In the genomic region with DNA sequence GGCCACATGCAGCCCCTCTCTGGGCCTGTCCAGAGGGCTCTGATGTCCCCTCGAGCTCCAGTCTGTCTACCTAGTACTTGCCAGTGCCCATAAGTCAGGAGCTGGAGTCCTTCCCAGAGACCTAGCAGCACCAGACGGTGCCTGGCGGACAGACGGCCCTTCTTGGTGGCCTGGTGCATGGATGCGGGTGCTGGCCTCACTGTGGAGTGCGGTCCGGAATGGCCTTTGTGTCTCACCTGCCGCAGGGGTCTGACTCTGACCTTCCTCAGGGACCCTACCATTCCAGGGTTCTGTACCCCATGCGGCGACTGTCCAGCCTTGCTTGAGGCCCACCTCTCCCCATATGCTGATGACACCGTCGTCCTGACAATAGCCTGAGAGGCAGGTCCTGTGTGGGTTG, we compare ENCODE assay signal across 21 cellular contexts. TPM values are rescaled to one million over a fixed set of nuclear protein-coding genes. Genes with fewer than 3 reads are reported as not detected.
DNase-seq lines count a peak whose midpoint lies in the region; ATAC-seq, FAIRE-seq and TF ChIP-seq lines count a peak whose summit lies in the region.
"Had no signal": no experiment of that assay in that cellular context is flagged by ENCODE, and none has a peak within 500 bp of the region (broad histone marks: within the 10 kb centered on the region; RNA-seq: fewer than 3 reads in every experiment).

No MANE protein-coding gene starts in this region.

- in situ Hi-C loops in HepG2 (cut with HindIII; ENCODE audit: extremely low pct_ligation_motif_present, low pct_unique_long_range_greater_than_20kb) = loop anchor here (10.0 kb wide), 1 partner anchor 169 kb away; the partner anchor contains the start of gene MYEOV

- H3K36me3 ChIP-seq in HepG2 (replicated peaks in 1 of 2; ENCODE audit: control insufficient read depth in 1 of 2, insufficient read depth in 2 of 2, low read length in 2 of 2) (no peaks in the 10 kb centered on the region), right lobe of liver (no peaks in the 10 kb centered on the region), left lung (no peaks in the 10 kb centered on the region)
- H3K36me3 ChIP-seq: Peyer's patch had no signal

- DNase-seq in HepG2 (ENCODE audit: low spot score) (no peak), right lobe of liver (no peak), WTC11 (ENCODE audit: low spot score) (peak; percentile 8), left lung (peak; percentile 10 to 54), NCI-H2081 treated with DMSO at 0.1 percent for 48 hours (lab: John Stamatoyannopoulos, UW) (no peak), GM20000 (ENCODE audit: low spot score) (no peak)
- DNase-seq: CD4-positive, alpha-beta memory T cell; DMS 273 treated with DMSO at 0.1 percent for 48 hours; HCEC 1CT; KG1; NCI-H1092; NCI-H1694 treated with DMSO at 0.1 percent for 48 hours; NCI-H2171; NCI-H82; SHP77 had no signal

- TF ChIP-seq EP300 in HepG2 (IDR thresholded peaks at IDR 0.05; ENCODE audit: low read depth in 2 of 2, low read length in 2 of 2) = no peak
- TF ChIP-seq EP300 in HepG2 (CRISPR knock-in tag; IDR thresholded peaks at IDR 0.05; ENCODE audit: borderline replicate concordance) = no peak

- intact Hi-C loops in HepG2 (cut with micrococcal nuclease; ENCODE audit: unreplicated experiment) = no loop called here
- intact Hi-C loops in right lobe of liver (cut with DNase I) = loop anchor here in 1 of 2 donors (10.0 kb wide), 1 partner anchor 299 kb away; no protein-coding TSS in a partner anchor
- intact Hi-C loops in left lung (cut with DNase I) = no loop called here

- H3K4me3 ChIP-seq in HepG2 (replicated peaks in 1 of 3; ENCODE audit: insufficient read depth in 1 of 3, low read depth in 2 of 3, low read length in 3 of 3) = no peak overlapping the region
- no peak overlapping the region for H3K4me3 ChIP-seq in right lobe of liver
- H3K4me3 ChIP-seq in left lung = no peak overlapping the region
- H3K4me3 ChIP-seq: Peyer's patch had no signal

- ATAC-seq in HepG2 (no peak), right lobe of liver (no peak), WTC11 (no peak), left lung (no peak), GM21423 (IDR thresholded peaks at IDR 0.05; ENCODE audit: unreplicated experiment) (no peak), GM19351 (IDR thresholded peaks at IDR 0.05; ENCODE audit: unreplicated experiment) (no peak)

- H3K9me3 ChIP-seq in HepG2 (ENCODE audit: low read length) = no peaks in the 10 kb centered on the region
- no peaks in the 10 kb centered on the region for H3K9me3 ChIP-seq in right lobe of liver
- no peaks in the 10 kb centered on the region for H3K9me3 ChIP-seq in left lung
- H3K9me3 ChIP-seq: Peyer's patch had no signal

- TF ChIP-seq CTCF in HepG2 (CRISPR knock-in tag; IDR thresholded peaks at IDR 0.05) = no peak
- TF ChIP-seq CTCF in right lobe of liver (IDR thresholded peaks at IDR 0.05) = no peak
- no peak for TF ChIP-seq CTCF in WTC11 (IDR thresholded peaks at IDR 0.05)
- TF ChIP-seq CTCF in left lung (IDR thresholded peaks at IDR 0.05) = no peak
- TF ChIP-seq CTCF in GM20000 (IDR thresholded peaks at IDR 0.05; ENCODE audit: extremely low read depth, missing control alignments) = no peak

- no peak overlapping the region for H3K4me2 ChIP-seq in HepG2 (ENCODE audit: low read depth, low read length)

- no peak for TF ChIP-seq RAD21 in HepG2 (CRISPR knock-in tag; IDR thresholded peaks at IDR 0.05)

- H3K27ac Mint-ChIP-seq in WTC11 = no peak overlapping the region
- H3K27ac Mint-ChIP-seq: CD4-positive, alpha-beta memory T cell had no signal

- H3K4me3 Mint-ChIP-seq in WTC11 = no peak overlapping the region
- H3K4me3 Mint-ChIP-seq: CD4-positive, alpha-beta memory T cell had no signal

- no peak overlapping the region for H2AFZ ChIP-seq in HepG2 (ENCODE audit: low read length)

- BruUV-seq in HepG2 (replicated peaks; lab: Mats Ljungman, UMichigan) = no TSS peak

- H3K4me1 ChIP-seq in HepG2 (ENCODE audit: insufficient read depth, low read length) (peaks cover 24% of the 10 kb centered on the region), right lobe of liver (peaks cover 0 to 9% (median 3%) of the 10 kb centered on the region in 4 donors), left lung (peaks cover 12 to 20% of the 10 kb centered on the region in 2 donors)

- H3K9me3 Mint-ChIP-seq in WTC11 = peaks cover 22% of the 10 kb centered on the region

- peaks cover 14% of the 10 kb centered on the region for H3K36me3 Mint-ChIP-seq in WTC11

- POLR2A ChIA-PET in HepG2 (lab: Yijun Ruan, JAX) (no interaction called here), WTC11 (lab: Charles Lee) (no interaction called here)

- H3K27me3 ChIP-seq in HepG2 (ENCODE audit: control insufficient read depth in 1 of 2, insufficient read depth in 2 of 2, low read length in 2 of 2) = no peaks in the 10 kb centered on the region
- H3K27me3 ChIP-seq in right lobe of liver = no peaks in the 10 kb centered on the region
- no peaks in the 10 kb centered on the region for H3K27me3 ChIP-seq in left lung
- H3K27me3 ChIP-seq: Peyer's patch had no signal

- H3K79me2 ChIP-seq in HepG2 (ENCODE audit: insufficient read depth, low read length) = no peaks in the 10 kb centered on the region

- peaks cover 34% of the 10 kb centered on the region for H3K4me1 Mint-ChIP-seq in WTC11

- H3K9ac ChIP-seq in HepG2 (ENCODE audit: insufficient read depth, low read depth, low read length) = no peak overlapping the region

- TF ChIP-seq POLR2A in HepG2 (IDR thresholded peaks at IDR 0.05; ENCODE audit: insufficient read depth in 1 of 2, low read depth in 2 of 2, low read length in 2 of 2) (no peak), right lobe of liver (IDR thresholded peaks at IDR 0.05) (no peak)

- H3K27ac ChIP-seq in HepG2 (ENCODE audit: extremely low read length, insufficient read depth, low read length) (no peak overlapping the region), right lobe of liver (no peak overlapping the region), left lung (no peak overlapping the region)
- H3K27ac ChIP-seq: Peyer's patch had no signal

- WGBS in HepG2 (ENCODE audit: low lambda C conversion rate) = 60% methylated on average over 1 of the region's 12 CpGs
- WGBS in right lobe of liver (ENCODE audit: insufficient coverage, low coverage, low lambda C conversion rate, missing lambda C conversion rate) = no CpG with 5 or more reads among the region's 12 CpGs

- CTCF ChIA-PET in HepG2 (lab: Yijun Ruan, JAX; ENCODE audit: low intra/inter-chr PET ratio, low total read pairs) = no interaction called here
- CTCF ChIA-PET in WTC11 (lab: Charles Lee) = interaction anchor here (1.5 kb wide), 1 partner anchor 25 kb away, joined by 3 read pairs; no protein-coding TSS in a partner anchor

- H3K27me3 Mint-ChIP-seq in WTC11 (ENCODE audit: low read depth) = no peaks in the 10 kb centered on the region
- H3K27me3 Mint-ChIP-seq: CD4-positive, alpha-beta memory T cell had no signal

- H4K20me1 ChIP-seq in HepG2 (ENCODE audit: insufficient read depth, low read length) = no peaks in the 10 kb centered on the region; the same call in 1 of the 2 replicates

- FAIRE-seq in HepG2 (lab: Jason Lieb, UNC) = no peak

TF ChIP-seq in HepG2, 621 proteins besides CTCF, POLR2A, EP300 and RAD21 (continues in another document):
- TF ChIP-seq ZNF768 (CRISPR knock-in tag; IDR thresholded peaks at IDR 0.05) = peak; percentile 21; the same call in 1 of the 2 replicates

RNA-seq across cellular contexts. Expression of gene SMIM38, which starts 29.4 kb away (rescaled TPM):
- total RNA-seq in HepG2 (2016; rRNA removed; fragmentation: Illumina TruSeq; extraction: Trizol) (0.40 TPM in 1 of 2 replicates, not detected in the other), right lobe of liver (not detected), WTC11 (2021) (0.39 to 1.4 TPM (median 0.98 TPM) in 3 replicates), left lung (under 1 TPM; 0.09 to 0.24 TPM)
- total RNA-seq in HepG2 (2016; cell fraction: cytosol; rRNA removed; fragmentation: Illumina TruSeq; extraction: Trizol; ENCODE audit: low read depth) = 0.18 TPM in 1 of 2 replicates, not detected in the other
- 0.39 and 0.61 TPM in 2 replicates for total RNA-seq in HepG2 (2016; cell fraction: insoluble cytoplasmic fraction; rRNA removed; fragmentation: Illumina TruSeq; extraction: Trizol)
- total RNA-seq in HepG2 (2016; cell fraction: membrane; rRNA removed; fragmentation: Illumina TruSeq; extraction: Trizol) = 0.24 and 0.25 TPM in 2 replicates
- total RNA-seq in HepG2 (2016; cell fraction: nucleus; rRNA removed; fragmentation: Illumina TruSeq; extraction: Trizol) = 0.43 and 0.91 TPM in 2 replicates
- 0.30 and 0.42 TPM in 2 replicates for polyA plus RNA-seq in HepG2 (2011; rRNA removed)
- polyA plus RNA-seq in HepG2 (2011; cell fraction: cytosol; rRNA removed) = 0.12 and 0.32 TPM in 2 replicates
- polyA plus RNA-seq in HepG2 (2011; cell fraction: nucleus; rRNA removed) = 3.5 and 3.6 TPM in 2 replicates
- polyA plus RNA-seq in HepG2 (2012) = 0.39 and 0.67 TPM in 2 replicates
- not detected in 2 replicates for polyA plus RNA-seq in HepG2 (2016; cell fraction: cytosol; fragmentation: Illumina TruSeq; extraction: Trizol; ENCODE audit: low read depth)
- 0.09 TPM in 1 of 2 replicates, not detected in the other for polyA plus RNA-seq in HepG2 (2016; cell fraction: insoluble cytoplasmic fraction; fragmentation: Illumina TruSeq; extraction: Trizol; ENCODE audit: low read depth)
- polyA plus RNA-seq in HepG2 (2016; cell fraction: membrane; fragmentation: Illumina TruSeq; extraction: Trizol; ENCODE audit: low read depth) = not detected in 2 replicates
- polyA plus RNA-seq in HepG2 (2016; cell fraction: nucleus; fragmentation: Illumina TruSeq; extraction: Trizol; ENCODE audit: insufficient read depth, low read depth) = 0.45 and 0.49 TPM in 2 replicates
- 0.09 and 1.2 TPM in 2 replicates for polyA minus RNA-seq in HepG2 (2011; rRNA and poly(A)+ RNA removed; ENCODE audit: low replicate concordance)
- not detected in 2 replicates for polyA minus RNA-seq in HepG2 (2011; cell fraction: cytosol; rRNA and poly(A)+ RNA removed)
- 1.4 and 2.1 TPM in 2 replicates for polyA minus RNA-seq in HepG2 (2011; cell fraction: nucleus; rRNA and poly(A)+ RNA removed)
- total RNA-seq: Daoy, HT1080, MCF 10A had no signal
- polyA plus RNA-seq: CD4-positive, alpha-beta memory T cell had no signal

Comparison
In these comparisons a context has a peak if more than half of its experiments do, and no peak if none do; other contexts are left out.
1. DNase-seq: peak in WTC11 (single experiment) and left lung (2 of 2); none in HepG2 (single experiment), right lobe of liver (0 of 3), NCI-H2081 treated with DMSO at 0.1 percent for 48 hours (single experiment) and GM20000 (single experiment).